8 cellular contexts compared by ENCODE assay signal in the genomic region with DNA sequence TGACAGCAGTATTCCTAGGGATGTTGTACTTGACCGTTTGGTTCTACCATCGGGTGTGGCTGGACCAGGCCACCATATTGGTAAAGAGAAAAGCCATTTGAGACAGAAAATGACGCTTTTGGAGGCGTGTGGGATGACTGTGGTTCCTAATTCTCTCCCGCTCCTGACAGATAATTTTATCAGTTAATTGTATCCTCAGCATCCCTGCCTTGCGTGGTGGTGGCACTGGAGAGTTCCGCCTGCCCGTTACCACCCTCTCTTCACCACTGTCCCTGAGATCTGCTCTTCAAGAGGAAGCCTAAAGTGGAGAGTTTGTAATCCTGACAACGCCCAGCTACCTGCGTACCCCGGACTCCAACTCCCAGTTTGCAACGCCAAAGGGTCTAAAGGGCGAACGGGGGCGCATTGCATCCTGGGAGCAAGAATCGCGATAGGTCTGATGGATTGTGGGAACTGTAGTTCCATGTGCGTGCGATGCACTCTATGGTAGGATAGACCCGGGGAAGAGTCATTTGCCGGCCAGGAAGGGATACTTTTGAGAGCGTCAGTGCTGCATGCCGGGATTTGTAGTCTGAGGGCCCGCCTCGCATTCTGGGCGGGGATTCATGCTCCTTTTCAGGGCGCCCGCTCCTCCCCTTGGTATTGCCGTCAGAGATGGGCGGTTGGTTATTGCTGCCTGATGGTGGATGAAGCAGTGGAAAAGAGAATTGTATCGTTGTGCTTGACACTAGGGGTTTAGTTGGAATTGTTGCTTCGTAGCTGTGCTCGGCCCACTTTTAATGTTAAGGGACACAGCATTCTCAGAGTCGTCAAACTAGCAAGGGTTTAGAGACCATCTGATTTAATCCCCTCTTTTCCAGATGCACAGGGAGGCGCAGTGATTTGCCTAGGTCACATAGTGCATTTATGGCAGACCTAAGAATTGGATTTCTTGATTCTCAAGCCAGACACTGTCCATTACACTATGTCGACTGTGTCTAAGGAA. TPM values are rescaled to one million over a fixed set of nuclear protein-coding genes. Genes with fewer than 3 reads are reported as not detected.
A peak's percentile ranks its signal among the peaks of the same experiment; 100 is the strongest.
DNase-seq lines count a peak whose midpoint lies in the region; ATAC-seq, FAIRE-seq and TF ChIP-seq lines count a peak whose summit lies in the region.

No MANE protein-coding gene starts in this region.

- DNase-seq in ELR (ENCODE audit: low read depth) (peak; percentile 100), H54 (ENCODE audit: insufficient read length, low spot score) (peak; percentile 96), LoVo (ENCODE audit: low spot score) (peak; percentile 99), RPMI8226 (peak; percentile 98), fibroblast of pulmonary artery (ENCODE audit: low read depth) (peak; percentile 100)
- DNase-seq in activated T-helper 2 cell treated with anti-CD3 and anti-CD28 coated beads, Interferon-gamma antibody, Interleukin-2, Interleukin-4, amounts not matched to agents 10 μg/mL and 5 μg/mL and 100 μg/mL, durations not matched to agents 14 hours and 24 hours and 36 hours (ENCODE audit: low spot score) = peak; percentile 95
- DNase-seq in naive thymus-derived CD8-positive, alpha-beta T cell = peak; percentile 85 to 99 (median 97)
- DNase-seq in stimulated activated naive B cell treated with anti-CD40 and anti-IgM and Interleukin-4, amounts not matched to agents 10 μg/mL and 1 μg/mL and 100 μg/mL, for 72 hours = peak; percentile 96

- no peaks in the 10 kb centered on the region for H3K9me3 Mint-ChIP-seq in activated T-helper 2 cell treated with anti-CD3 and anti-CD28 coated beads, Interferon-gamma antibody, Interleukin-2, Interleukin-4, amounts not matched to agents 10 μg/mL and 5 μg/mL and 100 μg/mL, durations not matched to agents 14 hours and 24 hours and 36 hours
- no peaks in the 10 kb centered on the region for H3K9me3 Mint-ChIP-seq in naive thymus-derived CD8-positive, alpha-beta T cell
- no peaks in the 10 kb centered on the region for H3K9me3 Mint-ChIP-seq in stimulated activated naive B cell treated with anti-CD40 and anti-IgM and Interleukin-4, amounts not matched to agents 10 μg/mL and 1 μg/mL and 100 μg/mL, for 72 hours

- H3K27ac Mint-ChIP-seq in activated T-helper 2 cell treated with anti-CD3 and anti-CD28 coated beads, Interferon-gamma antibody, Interleukin-2, Interleukin-4, amounts not matched to agents 10 μg/mL and 5 μg/mL and 100 μg/mL, durations not matched to agents 14 hours and 24 hours and 36 hours = no peak overlapping the region
- no peak overlapping the region for H3K27ac Mint-ChIP-seq in naive thymus-derived CD8-positive, alpha-beta T cell
- H3K27ac Mint-ChIP-seq in stimulated activated naive B cell treated with anti-CD40 and anti-IgM and Interleukin-4, amounts not matched to agents 10 μg/mL and 1 μg/mL and 100 μg/mL, for 72 hours = no peak overlapping the region

- peaks cover 24% of the 10 kb centered on the region for H3K36me3 Mint-ChIP-seq in activated T-helper 2 cell treated with anti-CD3 and anti-CD28 coated beads, Interferon-gamma antibody, Interleukin-2, Interleukin-4, amounts not matched to agents 10 μg/mL and 5 μg/mL and 100 μg/mL, durations not matched to agents 14 hours and 24 hours and 36 hours (ENCODE audit: low read depth)
- H3K36me3 Mint-ChIP-seq in naive thymus-derived CD8-positive, alpha-beta T cell = peaks cover 0 to 6% (median 0%) of the 10 kb centered on the region in 3 donors
- H3K36me3 Mint-ChIP-seq in stimulated activated naive B cell treated with anti-CD40 and anti-IgM and Interleukin-4, amounts not matched to agents 10 μg/mL and 1 μg/mL and 100 μg/mL, for 72 hours = peaks cover 25 to 32% of the 10 kb centered on the region in 2 donors

- peak; percentile 71 to 77 for ATAC-seq in naive thymus-derived CD8-positive, alpha-beta T cell
- ATAC-seq in stimulated activated naive B cell treated with anti-CD40 and anti-IgM and Interleukin-4, amounts not matched to agents 10 μg/mL and 1 μg/mL and 100 μg/mL, for 72 hours (replicated peaks) = peak; percentile 71 to 76

- peak; percentile 34 for TF ChIP-seq POLR2A in H54 (IDR thresholded peaks at IDR 0.05; ENCODE audit: low read depth, low read length)

- H3K27me3 Mint-ChIP-seq in activated T-helper 2 cell treated with anti-CD3 and anti-CD28 coated beads, Interferon-gamma antibody, Interleukin-2, Interleukin-4, amounts not matched to agents 10 μg/mL and 5 μg/mL and 100 μg/mL, durations not matched to agents 14 hours and 24 hours and 36 hours (ENCODE audit: low read depth) = no peaks in the 10 kb centered on the region
- H3K27me3 Mint-ChIP-seq in naive thymus-derived CD8-positive, alpha-beta T cell = no peaks in the 10 kb centered on the region
- H3K27me3 Mint-ChIP-seq in stimulated activated naive B cell treated with anti-CD40 and anti-IgM and Interleukin-4, amounts not matched to agents 10 μg/mL and 1 μg/mL and 100 μg/mL, for 72 hours = no peaks in the 10 kb centered on the region

- TF ChIP-seq CTCF in fibroblast of pulmonary artery (IDR thresholded peaks at IDR 0.05; ENCODE audit: low read length, missing control alignments) = no peak

- H3K4me1 Mint-ChIP-seq in activated T-helper 2 cell treated with anti-CD3 and anti-CD28 coated beads, Interferon-gamma antibody, Interleukin-2, Interleukin-4, amounts not matched to agents 10 μg/mL and 5 μg/mL and 100 μg/mL, durations not matched to agents 14 hours and 24 hours and 36 hours (ENCODE audit: low read depth) = peaks cover 9% of the 10 kb centered on the region
- H3K4me1 Mint-ChIP-seq in naive thymus-derived CD8-positive, alpha-beta T cell = peaks cover 12 to 18% (median 16%) of the 10 kb centered on the region in 4 donors
- peaks cover 10 to 11% of the 10 kb centered on the region in 2 donors for H3K4me1 Mint-ChIP-seq in stimulated activated naive B cell treated with anti-CD40 and anti-IgM and Interleukin-4, amounts not matched to agents 10 μg/mL and 1 μg/mL and 100 μg/mL, for 72 hours

- peak overlapping the region; percentile 93 for H3K4me3 ChIP-seq in fibroblast of pulmonary artery (replicated peaks; ENCODE audit: low read depth, low read length)

- no peak overlapping the region for H3K4me3 Mint-ChIP-seq in activated T-helper 2 cell treated with anti-CD3 and anti-CD28 coated beads, Interferon-gamma antibody, Interleukin-2, Interleukin-4, amounts not matched to agents 10 μg/mL and 5 μg/mL and 100 μg/mL, durations not matched to agents 14 hours and 24 hours and 36 hours (ENCODE audit: low read depth)
- H3K4me3 Mint-ChIP-seq in naive thymus-derived CD8-positive, alpha-beta T cell = no peak overlapping the region
- H3K4me3 Mint-ChIP-seq in stimulated activated naive B cell treated with anti-CD40 and anti-IgM and Interleukin-4, amounts not matched to agents 10 μg/mL and 1 μg/mL and 100 μg/mL, for 72 hours = no peak overlapping the region

- intact Hi-C loops in activated T-helper 2 cell treated with anti-CD3 and anti-CD28 coated beads, Interferon-gamma antibody, Interleukin-2, Interleukin-4, amounts not matched to agents 10 μg/mL and 5 μg/mL and 100 μg/mL, durations not matched to agents 14 hours and 24 hours and 36 hours (cut with micrococcal nuclease) = loop anchor here (1.0 to 5.0 kb wide), 5 partner anchors 110 to 342 kb away; partner anchors contain the start of genes FAM222B, NEK8, NUFIP2 and RPL23A

- FAIRE-seq in H54 (lab: Jason Lieb, UNC) = peak; percentile 50

- POLR2A ChIA-PET in naive thymus-derived CD8-positive, alpha-beta T cell (lab: Charles Lee) = interaction anchor here (0.7 to 6.0 kb wide), 37 partner anchors 8 to 1889 kb away, joined by 3 to 112 read pairs (median 6); partner anchors contain the start of genes BLTP2, DHRS13, ERAL1 and FLOT2

RNA-seq across cellular contexts. Expression of gene PHF12, which starts 1.0 kb away (rescaled TPM):
- total RNA-seq in activated T-helper 2 cell treated with anti-CD3 and anti-CD28 coated beads, Interferon-gamma antibody, Interleukin-2, Interleukin-4, amounts not matched to agents 10 μg/mL and 5 μg/mL and 100 μg/mL, durations not matched to agents 14 hours and 24 hours and 36 hours = 59.5 and 62.1 TPM in 2 replicates
- total RNA-seq in naive thymus-derived CD8-positive, alpha-beta T cell = 100 to 1,000 TPM; 117 to 124 TPM
- 10 to 100 TPM in 1 of 3 donors, 1 to 10 TPM in 2; 5.2 to 12.0 (median 6.2) TPM for polyA plus RNA-seq in naive thymus-derived CD8-positive, alpha-beta T cell

RNA-seq across cellular contexts. Expression of gene DHRS13, which starts 49.4 kb away (rescaled TPM):
- total RNA-seq in activated T-helper 2 cell treated with anti-CD3 and anti-CD28 coated beads, Interferon-gamma antibody, Interleukin-2, Interleukin-4, amounts not matched to agents 10 μg/mL and 5 μg/mL and 100 μg/mL, durations not matched to agents 14 hours and 24 hours and 36 hours = 30.6 and 32.9 TPM in 2 replicates
- total RNA-seq in naive thymus-derived CD8-positive, alpha-beta T cell = 10 to 100 TPM; 46.1 to 47.3 TPM
- 10 to 100 TPM; 17.1 to 22.8 (median 19.4) TPM for polyA plus RNA-seq in naive thymus-derived CD8-positive, alpha-beta T cell

RNA-seq across cellular contexts. Expression of gene SEZ6, which starts 53.5 kb away (rescaled TPM):
- not detected in 2 replicates for total RNA-seq in activated T-helper 2 cell treated with anti-CD3 and anti-CD28 coated beads, Interferon-gamma antibody, Interleukin-2, Interleukin-4, amounts not matched to agents 10 μg/mL and 5 μg/mL and 100 μg/mL, durations not matched to agents 14 hours and 24 hours and 36 hours
- not detected for total RNA-seq in naive thymus-derived CD8-positive, alpha-beta T cell
- polyA plus RNA-seq in naive thymus-derived CD8-positive, alpha-beta T cell = 1 to 10 TPM in 1 of 3 donors, under 1 TPM in 2; 0.40 to 1.5 (median 0.85) TPM

RNA-seq across cellular contexts. Expression of gene FLOT2, which starts 54.8 kb away (rescaled TPM):
- total RNA-seq in activated T-helper 2 cell treated with anti-CD3 and anti-CD28 coated beads, Interferon-gamma antibody, Interleukin-2, Interleukin-4, amounts not matched to agents 10 μg/mL and 5 μg/mL and 100 μg/mL, durations not matched to agents 14 hours and 24 hours and 36 hours = 136 and 143 TPM in 2 replicates
- 100 to 1,000 TPM; 206 to 213 TPM for total RNA-seq in naive thymus-derived CD8-positive, alpha-beta T cell
- 100 to 1,000 TPM; 230 to 253 (median 237) TPM for polyA plus RNA-seq in naive thymus-derived CD8-positive, alpha-beta T cell

Comparison
In these comparisons a context has a peak if more than half of its experiments do, and no peak if none do; other contexts are left out.
1. Peak in every context shown above with its lines: DNase-seq, ATAC-seq and H3K4me3 ChIP-seq.